2 cellular contexts compared by ENCODE assay signal in the genomic region with DNA sequence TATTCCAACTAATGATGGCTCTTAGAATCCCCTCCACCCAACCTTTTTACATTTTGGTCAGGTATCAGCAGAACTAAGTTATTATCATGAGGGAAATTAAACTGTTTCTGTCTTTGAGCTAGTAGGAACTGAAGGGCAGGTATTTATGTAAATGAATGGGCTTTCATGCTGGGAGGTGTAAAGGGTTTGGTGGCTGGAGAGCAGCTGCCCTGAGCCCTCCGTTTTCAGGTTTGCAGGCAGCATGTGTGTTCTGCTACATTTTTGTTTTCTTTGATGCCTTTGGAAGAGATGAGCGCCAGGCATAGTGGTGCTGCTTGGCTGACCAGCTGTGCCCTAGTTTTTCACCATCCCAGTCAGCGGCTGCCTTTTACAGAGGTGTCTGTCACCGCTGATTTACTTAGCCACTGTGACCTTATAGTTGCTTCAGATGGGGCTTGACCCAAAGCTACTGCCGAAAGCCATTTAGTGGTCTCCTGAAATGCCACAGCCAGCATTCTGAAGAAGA.
TF ChIP-seq lines count a peak whose summit lies in the region.

No MANE protein-coding gene starts in this region.

TF ChIP-seq in GM12878, 131 proteins besides CTCF, POLR2A, EP300 and RAD21 (continues in another document):
- TF ChIP-seq TBL1XR1 (IDR thresholded peaks at IDR 0.05; ENCODE audit: low read depth, low read length) (no peak), RAD51 (IDR thresholded peaks at IDR 0.05) (no peak), NFYA (IDR thresholded peaks at IDR 0.05; ENCODE audit: borderline replicate concordance, low read depth, low read length) (no peak), LARP7 (IDR thresholded peaks at IDR 0.05) (no peak), RFX5 (IDR thresholded peaks at IDR 0.05; ENCODE audit: low read depth, low read length) (no peak), ZBED1 (IDR thresholded peaks at IDR 0.05; ENCODE audit: borderline replicate concordance) (no peak), NR2C1 (IDR thresholded peaks at IDR 0.05) (no peak), NFIC (IDR thresholded peaks at IDR 0.05; ENCODE audit: low read depth, low read length) (no peak), CBX3 (IDR thresholded peaks at IDR 0.05; ENCODE audit: borderline replicate concordance, low read depth) (no peak)
- TF ChIP-seq, protein P1, sequence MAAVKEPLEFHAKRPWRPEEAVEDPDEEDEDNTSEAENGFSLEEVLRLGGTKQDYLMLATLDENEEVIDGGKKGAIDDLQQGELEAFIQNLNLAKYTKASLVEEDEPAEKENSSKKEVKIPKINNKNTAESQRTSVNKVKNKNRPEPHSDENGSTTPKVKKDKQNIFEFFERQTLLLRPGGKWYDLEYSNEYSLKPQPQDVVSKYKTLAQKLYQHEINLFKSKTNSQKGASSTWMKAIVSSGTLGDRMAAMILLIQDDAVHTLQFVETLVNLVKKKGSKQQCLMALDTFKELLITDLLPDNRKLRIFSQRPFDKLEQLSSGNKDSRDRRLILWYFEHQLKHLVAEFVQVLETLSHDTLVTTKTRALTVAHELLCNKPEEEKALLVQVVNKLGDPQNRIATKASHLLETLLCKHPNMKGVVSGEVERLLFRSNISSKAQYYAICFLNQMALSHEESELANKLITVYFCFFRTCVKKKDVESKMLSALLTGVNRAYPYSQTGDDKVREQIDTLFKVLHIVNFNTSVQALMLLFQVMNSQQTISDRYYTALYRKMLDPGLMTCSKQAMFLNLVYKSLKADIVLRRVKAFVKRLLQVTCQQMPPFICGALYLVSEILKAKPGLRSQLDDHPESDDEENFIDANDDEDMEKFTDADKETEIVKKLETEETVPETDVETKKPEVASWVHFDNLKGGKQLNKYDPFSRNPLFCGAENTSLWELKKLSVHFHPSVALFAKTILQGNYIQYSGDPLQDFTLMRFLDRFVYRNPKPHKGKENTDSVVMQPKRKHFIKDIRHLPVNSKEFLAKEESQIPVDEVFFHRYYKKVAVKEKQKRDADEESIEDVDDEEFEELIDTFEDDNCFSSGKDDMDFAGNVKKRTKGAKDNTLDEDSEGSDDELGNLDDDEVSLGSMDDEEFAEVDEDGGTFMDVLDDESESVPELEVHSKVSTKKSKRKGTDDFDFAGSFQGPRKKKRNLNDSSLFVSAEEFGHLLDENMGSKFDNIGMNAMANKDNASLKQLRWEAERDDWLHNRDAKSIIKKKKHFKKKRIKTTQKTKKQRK (IDR thresholded peaks at IDR 0.05; ENCODE audit: low read depth, low read length): no peak
- TF ChIP-seq, protein P2, sequence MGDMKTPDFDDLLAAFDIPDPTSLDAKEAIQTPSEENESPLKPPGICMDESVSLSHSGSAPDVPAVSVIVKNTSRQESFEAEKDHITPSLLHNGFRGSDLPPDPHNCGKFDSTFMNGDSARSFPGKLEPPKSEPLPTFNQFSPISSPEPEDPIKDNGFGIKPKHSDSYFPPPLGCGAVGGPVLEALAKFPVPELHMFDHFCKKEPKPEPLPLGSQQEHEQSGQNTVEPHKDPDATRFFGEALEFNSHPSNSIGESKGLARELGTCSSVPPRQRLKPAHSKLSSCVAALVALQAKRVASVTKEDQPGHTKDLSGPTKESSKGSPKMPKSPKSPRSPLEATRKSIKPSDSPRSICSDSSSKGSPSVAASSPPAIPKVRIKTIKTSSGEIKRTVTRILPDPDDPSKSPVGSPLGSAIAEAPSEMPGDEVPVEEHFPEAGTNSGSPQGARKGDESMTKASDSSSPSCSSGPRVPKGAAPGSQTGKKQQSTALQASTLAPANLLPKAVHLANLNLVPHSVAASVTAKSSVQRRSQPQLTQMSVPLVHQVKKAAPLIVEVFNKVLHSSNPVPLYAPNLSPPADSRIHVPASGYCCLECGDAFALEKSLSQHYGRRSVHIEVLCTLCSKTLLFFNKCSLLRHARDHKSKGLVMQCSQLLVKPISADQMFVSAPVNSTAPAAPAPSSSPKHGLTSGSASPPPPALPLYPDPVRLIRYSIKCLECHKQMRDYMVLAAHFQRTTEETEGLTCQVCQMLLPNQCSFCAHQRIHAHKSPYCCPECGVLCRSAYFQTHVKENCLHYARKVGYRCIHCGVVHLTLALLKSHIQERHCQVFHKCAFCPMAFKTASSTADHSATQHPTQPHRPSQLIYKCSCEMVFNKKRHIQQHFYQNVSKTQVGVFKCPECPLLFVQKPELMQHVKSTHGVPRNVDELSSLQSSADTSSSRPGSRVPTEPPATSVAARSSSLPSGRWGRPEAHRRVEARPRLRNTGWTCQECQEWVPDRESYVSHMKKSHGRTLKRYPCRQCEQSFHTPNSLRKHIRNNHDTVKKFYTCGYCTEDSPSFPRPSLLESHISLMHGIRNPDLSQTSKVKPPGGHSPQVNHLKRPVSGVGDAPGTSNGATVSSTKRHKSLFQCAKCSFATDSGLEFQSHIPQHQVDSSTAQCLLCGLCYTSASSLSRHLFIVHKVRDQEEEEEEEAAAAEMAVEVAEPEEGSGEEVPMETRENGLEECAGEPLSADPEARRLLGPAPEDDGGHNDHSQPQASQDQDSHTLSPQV (IDR thresholded peaks at IDR 0.05): no peak
- TF ChIP-seq, protein P3, sequence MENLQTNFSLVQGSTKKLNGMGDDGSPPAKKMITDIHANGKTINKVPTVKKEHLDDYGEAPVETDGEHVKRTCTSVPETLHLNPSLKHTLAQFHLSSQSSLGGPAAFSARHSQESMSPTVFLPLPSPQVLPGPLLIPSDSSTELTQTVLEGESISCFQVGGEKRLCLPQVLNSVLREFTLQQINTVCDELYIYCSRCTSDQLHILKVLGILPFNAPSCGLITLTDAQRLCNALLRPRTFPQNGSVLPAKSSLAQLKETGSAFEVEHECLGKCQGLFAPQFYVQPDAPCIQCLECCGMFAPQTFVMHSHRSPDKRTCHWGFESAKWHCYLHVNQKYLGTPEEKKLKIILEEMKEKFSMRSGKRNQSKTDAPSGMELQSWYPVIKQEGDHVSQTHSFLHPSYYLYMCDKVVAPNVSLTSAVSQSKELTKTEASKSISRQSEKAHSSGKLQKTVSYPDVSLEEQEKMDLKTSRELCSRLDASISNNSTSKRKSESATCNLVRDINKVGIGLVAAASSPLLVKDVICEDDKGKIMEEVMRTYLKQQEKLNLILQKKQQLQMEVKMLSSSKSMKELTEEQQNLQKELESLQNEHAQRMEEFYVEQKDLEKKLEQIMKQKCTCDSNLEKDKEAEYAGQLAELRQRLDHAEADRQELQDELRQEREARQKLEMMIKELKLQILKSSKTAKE (IDR thresholded peaks at IDR 0.05; ENCODE audit: low read depth, poor library complexity, severe bottlenecking): no peak
- TF ChIP-seq, protein P4, sequence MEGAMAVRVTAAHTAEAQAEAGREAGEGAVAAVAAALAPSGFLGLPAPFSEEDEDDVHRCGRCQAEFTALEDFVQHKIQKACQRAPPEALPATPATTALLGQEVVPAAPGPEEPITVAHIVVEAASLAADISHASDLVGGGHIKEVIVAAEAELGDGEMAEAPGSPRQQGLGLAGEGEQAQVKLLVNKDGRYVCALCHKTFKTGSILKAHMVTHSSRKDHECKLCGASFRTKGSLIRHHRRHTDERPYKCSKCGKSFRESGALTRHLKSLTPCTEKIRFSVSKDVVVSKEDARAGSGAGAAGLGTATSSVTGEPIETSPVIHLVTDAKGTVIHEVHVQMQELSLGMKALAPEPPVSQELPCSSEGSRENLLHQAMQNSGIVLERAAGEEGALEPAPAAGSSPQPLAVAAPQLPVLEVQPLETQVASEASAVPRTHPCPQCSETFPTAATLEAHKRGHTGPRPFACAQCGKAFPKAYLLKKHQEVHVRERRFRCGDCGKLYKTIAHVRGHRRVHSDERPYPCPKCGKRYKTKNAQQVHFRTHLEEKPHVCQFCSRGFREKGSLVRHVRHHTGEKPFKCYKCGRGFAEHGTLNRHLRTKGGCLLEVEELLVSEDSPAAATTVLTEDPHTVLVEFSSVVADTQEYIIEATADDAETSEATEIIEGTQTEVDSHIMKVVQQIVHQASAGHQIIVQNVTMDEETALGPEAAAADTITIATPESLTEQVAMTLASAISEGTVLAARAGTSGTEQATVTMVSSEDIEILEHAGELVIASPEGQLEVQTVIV (IDR thresholded peaks at IDR 0.05; ENCODE audit: borderline replicate concordance, partially characterized antibody): no peak

TF ChIP-seq in liver, 16 proteins besides CTCF, POLR2A, EP300 and RAD21:
- TF ChIP-seq, protein P5, sequence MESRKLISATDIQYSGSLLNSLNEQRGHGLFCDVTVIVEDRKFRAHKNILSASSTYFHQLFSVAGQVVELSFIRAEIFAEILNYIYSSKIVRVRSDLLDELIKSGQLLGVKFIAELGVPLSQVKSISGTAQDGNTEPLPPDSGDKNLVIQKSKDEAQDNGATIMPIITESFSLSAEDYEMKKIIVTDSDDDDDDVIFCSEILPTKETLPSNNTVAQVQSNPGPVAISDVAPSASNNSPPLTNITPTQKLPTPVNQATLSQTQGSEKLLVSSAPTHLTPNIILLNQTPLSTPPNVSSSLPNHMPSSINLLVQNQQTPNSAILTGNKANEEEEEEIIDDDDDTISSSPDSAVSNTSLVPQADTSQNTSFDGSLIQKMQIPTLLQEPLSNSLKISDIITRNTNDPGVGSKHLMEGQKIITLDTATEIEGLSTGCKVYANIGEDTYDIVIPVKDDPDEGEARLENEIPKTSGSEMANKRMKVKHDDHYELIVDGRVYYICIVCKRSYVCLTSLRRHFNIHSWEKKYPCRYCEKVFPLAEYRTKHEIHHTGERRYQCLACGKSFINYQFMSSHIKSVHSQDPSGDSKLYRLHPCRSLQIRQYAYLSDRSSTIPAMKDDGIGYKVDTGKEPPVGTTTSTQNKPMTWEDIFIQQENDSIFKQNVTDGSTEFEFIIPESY (IDR thresholded peaks at IDR 0.05): no peak
- TF ChIP-seq FOXA1 (IDR thresholded peaks at IDR 0.05) (no peak), NR2F2 (IDR thresholded peaks at IDR 0.05) (no peak)
TF ChIP-seq in liver: peak in this region for 0.
